ENCODE assay signal across 9 cellular contexts in genomic region chr3:5198986-5199731, GRCh38. TPM values are rescaled to one million over a fixed set of nuclear protein-coding genes. Genes with fewer than 3 reads are reported as not detected.
DNase-seq lines count a peak whose midpoint lies in the region; ATAC-seq and TF ChIP-seq lines count a peak whose summit lies in the region.
"Had no signal": no experiment of that assay in that cellular context is flagged by ENCODE, and none has a peak within 500 bp of the region (broad histone marks: within the 10 kb centered on the region; RNA-seq: fewer than 3 reads in every experiment).

No MANE protein-coding gene starts in this region.

- WGBS in suprapubic skin, result 73% methylated on average over 5 of the region's 5 CpGs
- WGBS in mesenchymal stem cell, result 97% methylated on average over 4 of the region's 5 CpGs

- H4K8ac ChIP-seq in mesenchymal stem cell (ENCODE audit: low read length), result no peak overlapping the region

- no peak overlapping the region for H3K14ac ChIP-seq in mesenchymal stem cell (ENCODE audit: low read length in 2 of 2)

- H3K4ac ChIP-seq in mesenchymal stem cell (ENCODE audit: low read depth in 1 of 2, low read length in 2 of 2), result no peak overlapping the region

- no peak overlapping the region for H3K23ac ChIP-seq in mesenchymal stem cell (ENCODE audit: low read length in 2 of 2)

- ATAC-seq in GM18511 (IDR thresholded peaks at IDR 0.05; ENCODE audit: unreplicated experiment), result peak; percentile 43
- ATAC-seq in HG02610 (IDR thresholded peaks at IDR 0.05; ENCODE audit: unreplicated experiment), result peak; percentile 50
- no peak for ATAC-seq in foreskin keratinocyte

- H3K9ac ChIP-seq in mesenchymal stem cell (ENCODE audit: low read length), result no peak overlapping the region

- H3K27me3 ChIP-seq in foreskin keratinocyte, result no peaks in the 10 kb centered on the region
- no peaks in the 10 kb centered on the region for H3K27me3 ChIP-seq in suprapubic skin
- H3K27me3 ChIP-seq in mesenchymal stem cell (ENCODE audit: control insufficient read depth in 1 of 2, insufficient read depth in 1 of 2, low read length in 2 of 2), result no peaks in the 10 kb centered on the region

- H3K4me3 ChIP-seq in suprapubic skin (no peak overlapping the region), mesenchymal stem cell (ENCODE audit: insufficient read depth in 1 of 2, low read depth in 1 of 2, low read length in 2 of 2) (no peak overlapping the region)
- H3K4me3 ChIP-seq: SK-N-MC had no signal

- H2BK15ac ChIP-seq in mesenchymal stem cell (ENCODE audit: low read depth, poor library complexity, severe bottlenecking), result no peak overlapping the region

- H2BK5ac ChIP-seq in mesenchymal stem cell (ENCODE audit: low read depth, low read length, poor library complexity, severe bottlenecking), result no peak overlapping the region

- no peak overlapping the region for H2AK5ac ChIP-seq in mesenchymal stem cell (ENCODE audit: low read length, severe bottlenecking)

- H2BK120ac ChIP-seq in mesenchymal stem cell (ENCODE audit: low read depth, low read length), result no peak overlapping the region

- TF ChIP-seq EP300 in suprapubic skin (IDR thresholded peaks at IDR 0.05), result no peak

- no peak for TF ChIP-seq POLR2A in suprapubic skin (IDR thresholded peaks at IDR 0.05)

- no peaks in the 10 kb centered on the region for H3K9me3 ChIP-seq in suprapubic skin
- H3K9me3 ChIP-seq in mesenchymal stem cell (ENCODE audit: control insufficient read depth, low read length), result no peaks in the 10 kb centered on the region

- H2AFZ ChIP-seq in mesenchymal stem cell (ENCODE audit: low read depth, low read length), result no peak overlapping the region

- DNase-seq in NOMO-1 treated with DMSO at 0.1 percent for 48 hours (lab: John Stamatoyannopoulos, UW; ENCODE audit: unreplicated experiment) (peak; percentile 92), foreskin keratinocyte (no peak), suprapubic skin (ENCODE audit: low spot score in 2 of 2) (no peak), NCI-H2081 (lab: John Stamatoyannopoulos, UW) (no peak), SW480 (ENCODE audit: low spot score) (no peak), mesenchymal stem cell (no peak)

- H3K18ac ChIP-seq in mesenchymal stem cell (ENCODE audit: low read depth in 1 of 2, low read length in 2 of 2), result no peak overlapping the region

- TF ChIP-seq CTCF in foreskin keratinocyte (conservative IDR thresholded peaks at IDR 0.05) (no peak), suprapubic skin (IDR thresholded peaks at IDR 0.05) (no peak)

- H2BK12ac ChIP-seq in mesenchymal stem cell (ENCODE audit: low read length in 2 of 2), result no peak overlapping the region

- H3K27ac ChIP-seq in foreskin keratinocyte (peak overlapping the region; percentile 91), suprapubic skin (no peak overlapping the region), mesenchymal stem cell (ENCODE audit: low read length, poor library complexity, severe bottlenecking) (no peak overlapping the region)
- H3K27ac ChIP-seq: SK-N-MC had no signal

- H3K4me2 ChIP-seq in mesenchymal stem cell (ENCODE audit: low read length, poor library complexity, severe bottlenecking), result no peak overlapping the region

- peaks cover 37% of the 10 kb centered on the region for H3K4me1 ChIP-seq in foreskin keratinocyte
- H3K4me1 ChIP-seq in suprapubic skin, result peaks cover 52% of the 10 kb centered on the region
- H3K4me1 ChIP-seq in mesenchymal stem cell (ENCODE audit: control insufficient read depth, insufficient read depth, low read depth, low read length), result peaks cover 5% of the 10 kb centered on the region

- H3K36me3 ChIP-seq in suprapubic skin (peaks cover 49% of the 10 kb centered on the region), mesenchymal stem cell (ENCODE audit: control insufficient read depth in 1 of 2, insufficient read depth in 2 of 2, low read depth in 1 of 2, low read length in 2 of 2) (peaks cover 11 to 50% of the 10 kb centered on the region in 2 experiments)

- peaks cover 17% of the 10 kb centered on the region for H3K79me1 ChIP-seq in mesenchymal stem cell (replicated peaks; ENCODE audit: low read length, poor library complexity, severe bottlenecking)

- no peak overlapping the region for H4K91ac ChIP-seq in mesenchymal stem cell (ENCODE audit: low read length)

RNA-seq across cellular contexts. Expression of gene EDEM1, which starts 11.7 kb away (rescaled TPM):
- 56.4 and 79.1 TPM in 2 replicates for total RNA-seq in foreskin keratinocyte
- 16.0 and 19.5 TPM in 2 replicates for polyA plus RNA-seq in foreskin keratinocyte
- total RNA-seq in suprapubic skin, result 100 to 1,000 TPM in 1 of 4 donors, 10 to 100 TPM in 3; 48.1 to 127 (median 56.3) TPM
- polyA plus RNA-seq in mesenchymal stem cell (2013, experiment 1 of 2), result 47.5 TPM
- 48.2 TPM for polyA plus RNA-seq in mesenchymal stem cell (2013, experiment 2 of 2)
